ENCODE assay signal across 1 cellular context in the genomic region with DNA sequence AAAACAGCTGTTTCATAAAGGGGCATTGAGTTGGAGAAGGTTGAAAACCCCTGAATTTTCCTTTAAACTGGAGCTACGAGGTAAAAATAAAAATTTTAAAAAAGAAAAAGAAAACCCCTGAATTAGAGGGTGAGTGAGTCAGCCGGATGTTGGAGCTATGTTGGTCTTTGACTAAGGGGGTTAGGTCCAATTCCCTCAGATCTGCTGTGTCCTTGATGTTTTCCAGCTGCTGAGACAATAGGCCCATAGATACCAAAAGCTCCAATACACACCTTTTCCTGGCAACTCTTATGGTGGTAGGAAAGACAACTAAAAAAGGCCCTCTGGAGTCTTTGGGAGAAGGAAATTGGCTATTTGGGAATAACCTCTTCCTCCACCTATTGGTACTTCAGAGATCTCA.
TF ChIP-seq lines count a peak whose summit lies in the region.

No MANE protein-coding gene starts in this region.

TF ChIP-seq in GM12878, 131 proteins besides CTCF, POLR2A, EP300 and RAD21 (continued from another document):
- TF ChIP-seq, protein P1, sequence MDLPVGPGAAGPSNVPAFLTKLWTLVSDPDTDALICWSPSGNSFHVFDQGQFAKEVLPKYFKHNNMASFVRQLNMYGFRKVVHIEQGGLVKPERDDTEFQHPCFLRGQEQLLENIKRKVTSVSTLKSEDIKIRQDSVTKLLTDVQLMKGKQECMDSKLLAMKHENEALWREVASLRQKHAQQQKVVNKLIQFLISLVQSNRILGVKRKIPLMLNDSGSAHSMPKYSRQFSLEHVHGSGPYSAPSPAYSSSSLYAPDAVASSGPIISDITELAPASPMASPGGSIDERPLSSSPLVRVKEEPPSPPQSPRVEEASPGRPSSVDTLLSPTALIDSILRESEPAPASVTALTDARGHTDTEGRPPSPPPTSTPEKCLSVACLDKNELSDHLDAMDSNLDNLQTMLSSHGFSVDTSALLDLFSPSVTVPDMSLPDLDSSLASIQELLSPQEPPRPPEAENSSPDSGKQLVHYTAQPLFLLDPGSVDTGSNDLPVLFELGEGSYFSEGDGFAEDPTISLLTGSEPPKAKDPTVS (IDR thresholded peaks at IDR 0.05; ENCODE audit: low read depth, low read length) = no peak
- TF ChIP-seq, protein P2, sequence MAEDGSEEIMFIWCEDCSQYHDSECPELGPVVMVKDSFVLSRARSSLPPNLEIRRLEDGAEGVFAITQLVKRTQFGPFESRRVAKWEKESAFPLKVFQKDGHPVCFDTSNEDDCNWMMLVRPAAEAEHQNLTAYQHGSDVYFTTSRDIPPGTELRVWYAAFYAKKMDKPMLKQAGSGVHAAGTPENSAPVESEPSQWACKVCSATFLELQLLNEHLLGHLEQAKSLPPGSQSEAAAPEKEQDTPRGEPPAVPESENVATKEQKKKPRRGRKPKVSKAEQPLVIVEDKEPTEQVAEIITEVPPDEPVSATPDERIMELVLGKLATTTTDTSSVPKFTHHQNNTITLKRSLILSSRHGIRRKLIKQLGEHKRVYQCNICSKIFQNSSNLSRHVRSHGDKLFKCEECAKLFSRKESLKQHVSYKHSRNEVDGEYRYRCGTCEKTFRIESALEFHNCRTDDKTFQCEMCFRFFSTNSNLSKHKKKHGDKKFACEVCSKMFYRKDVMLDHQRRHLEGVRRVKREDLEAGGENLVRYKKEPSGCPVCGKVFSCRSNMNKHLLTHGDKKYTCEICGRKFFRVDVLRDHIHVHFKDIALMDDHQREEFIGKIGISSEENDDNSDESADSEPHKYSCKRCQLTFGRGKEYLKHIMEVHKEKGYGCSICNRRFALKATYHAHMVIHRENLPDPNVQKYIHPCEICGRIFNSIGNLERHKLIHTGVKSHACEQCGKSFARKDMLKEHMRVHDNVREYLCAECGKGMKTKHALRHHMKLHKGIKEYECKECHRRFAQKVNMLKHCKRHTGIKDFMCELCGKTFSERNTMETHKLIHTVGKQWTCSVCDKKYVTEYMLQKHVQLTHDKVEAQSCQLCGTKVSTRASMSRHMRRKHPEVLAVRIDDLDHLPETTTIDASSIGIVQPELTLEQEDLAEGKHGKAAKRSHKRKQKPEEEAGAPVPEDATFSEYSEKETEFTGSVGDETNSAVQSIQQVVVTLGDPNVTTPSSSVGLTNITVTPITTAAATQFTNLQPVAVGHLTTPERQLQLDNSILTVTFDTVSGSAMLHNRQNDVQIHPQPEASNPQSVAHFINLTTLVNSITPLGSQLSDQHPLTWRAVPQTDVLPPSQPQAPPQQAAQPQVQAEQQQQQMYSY (CRISPR knock-in tag; IDR thresholded peaks at IDR 0.05) = no peak
- no peak for TF ChIP-seq EGR1 (IDR thresholded peaks at IDR 0.05; ENCODE audit: borderline replicate concordance in 1 of 2, low read depth in 2 of 2, low read length in 2 of 2)
- no peak for TF ChIP-seq FOXM1 (IDR thresholded peaks at IDR 0.05; ENCODE audit: low read depth, low read length)
- no peak for TF ChIP-seq SPI1 (IDR thresholded peaks at IDR 0.05; ENCODE audit: borderline replicate concordance, insufficient read depth, low read depth, low read length)
- TF ChIP-seq ETV6 (conservative IDR thresholded peaks at IDR 0.05 in 1 of 2, IDR thresholded peaks at IDR 0.05 in 1 of 2; ENCODE audit: borderline replicate concordance in 1 of 2, low read depth in 1 of 2) = no peak
- TF ChIP-seq, protein P3, sequence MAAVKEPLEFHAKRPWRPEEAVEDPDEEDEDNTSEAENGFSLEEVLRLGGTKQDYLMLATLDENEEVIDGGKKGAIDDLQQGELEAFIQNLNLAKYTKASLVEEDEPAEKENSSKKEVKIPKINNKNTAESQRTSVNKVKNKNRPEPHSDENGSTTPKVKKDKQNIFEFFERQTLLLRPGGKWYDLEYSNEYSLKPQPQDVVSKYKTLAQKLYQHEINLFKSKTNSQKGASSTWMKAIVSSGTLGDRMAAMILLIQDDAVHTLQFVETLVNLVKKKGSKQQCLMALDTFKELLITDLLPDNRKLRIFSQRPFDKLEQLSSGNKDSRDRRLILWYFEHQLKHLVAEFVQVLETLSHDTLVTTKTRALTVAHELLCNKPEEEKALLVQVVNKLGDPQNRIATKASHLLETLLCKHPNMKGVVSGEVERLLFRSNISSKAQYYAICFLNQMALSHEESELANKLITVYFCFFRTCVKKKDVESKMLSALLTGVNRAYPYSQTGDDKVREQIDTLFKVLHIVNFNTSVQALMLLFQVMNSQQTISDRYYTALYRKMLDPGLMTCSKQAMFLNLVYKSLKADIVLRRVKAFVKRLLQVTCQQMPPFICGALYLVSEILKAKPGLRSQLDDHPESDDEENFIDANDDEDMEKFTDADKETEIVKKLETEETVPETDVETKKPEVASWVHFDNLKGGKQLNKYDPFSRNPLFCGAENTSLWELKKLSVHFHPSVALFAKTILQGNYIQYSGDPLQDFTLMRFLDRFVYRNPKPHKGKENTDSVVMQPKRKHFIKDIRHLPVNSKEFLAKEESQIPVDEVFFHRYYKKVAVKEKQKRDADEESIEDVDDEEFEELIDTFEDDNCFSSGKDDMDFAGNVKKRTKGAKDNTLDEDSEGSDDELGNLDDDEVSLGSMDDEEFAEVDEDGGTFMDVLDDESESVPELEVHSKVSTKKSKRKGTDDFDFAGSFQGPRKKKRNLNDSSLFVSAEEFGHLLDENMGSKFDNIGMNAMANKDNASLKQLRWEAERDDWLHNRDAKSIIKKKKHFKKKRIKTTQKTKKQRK (IDR thresholded peaks at IDR 0.05; ENCODE audit: low read depth, low read length) = no peak
- TF ChIP-seq, protein P4, sequence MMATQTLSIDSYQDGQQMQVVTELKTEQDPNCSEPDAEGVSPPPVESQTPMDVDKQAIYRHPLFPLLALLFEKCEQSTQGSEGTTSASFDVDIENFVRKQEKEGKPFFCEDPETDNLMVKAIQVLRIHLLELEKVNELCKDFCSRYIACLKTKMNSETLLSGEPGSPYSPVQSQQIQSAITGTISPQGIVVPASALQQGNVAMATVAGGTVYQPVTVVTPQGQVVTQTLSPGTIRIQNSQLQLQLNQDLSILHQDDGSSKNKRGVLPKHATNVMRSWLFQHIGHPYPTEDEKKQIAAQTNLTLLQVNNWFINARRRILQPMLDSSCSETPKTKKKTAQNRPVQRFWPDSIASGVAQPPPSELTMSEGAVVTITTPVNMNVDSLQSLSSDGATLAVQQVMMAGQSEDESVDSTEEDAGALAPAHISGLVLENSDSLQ (IDR thresholded peaks at IDR 0.05) = no peak
- TF ChIP-seq YY1 (IDR thresholded peaks at IDR 0.05; ENCODE audit: low read depth, low read length) = no peak
- no peak for TF ChIP-seq SREBF2 (IDR thresholded peaks at IDR 0.05; ENCODE audit: low read length)
TF ChIP-seq in GM12878: peak in this region for 0.
